1 cellular context compared by ENCODE assay signal in the genomic region with DNA sequence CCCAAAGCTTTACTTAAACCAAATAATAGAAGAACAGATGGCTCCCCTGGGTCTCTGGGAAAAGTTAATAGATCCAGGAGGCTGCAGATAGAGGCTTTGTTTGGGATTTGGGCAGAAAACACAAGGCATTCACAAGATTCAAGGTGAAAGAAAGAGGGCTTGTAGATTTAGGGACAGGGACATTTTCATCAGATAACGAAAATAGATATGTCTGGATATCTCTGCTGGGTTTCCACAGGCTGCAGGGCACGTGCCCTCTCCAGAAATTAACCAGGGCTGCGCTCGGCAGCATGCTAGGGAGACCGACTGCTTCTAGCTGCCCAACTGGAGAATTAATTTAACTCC.
TF ChIP-seq lines count a peak whose summit lies in the region.

No MANE protein-coding gene starts in this region.

TF ChIP-seq in SK-N-SH, 30 proteins besides CTCF, POLR2A, EP300 and RAD21 (continued from another document):
- TF ChIP-seq, protein P1, sequence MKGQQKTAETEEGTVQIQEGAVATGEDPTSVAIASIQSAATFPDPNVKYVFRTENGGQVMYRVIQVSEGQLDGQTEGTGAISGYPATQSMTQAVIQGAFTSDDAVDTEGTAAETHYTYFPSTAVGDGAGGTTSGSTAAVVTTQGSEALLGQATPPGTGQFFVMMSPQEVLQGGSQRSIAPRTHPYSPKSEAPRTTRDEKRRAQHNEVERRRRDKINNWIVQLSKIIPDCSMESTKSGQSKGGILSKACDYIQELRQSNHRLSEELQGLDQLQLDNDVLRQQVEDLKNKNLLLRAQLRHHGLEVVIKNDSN (IDR thresholded peaks at IDR 0.05; ENCODE audit: borderline replicate concordance, low read depth) = no peak
- no peak for TF ChIP-seq EZH2phosphoT487 (IDR thresholded peaks at IDR 0.05; ENCODE audit: borderline replicate concordance, low read depth)
- no peak for TF ChIP-seq MEF2A (IDR thresholded peaks at IDR 0.05; ENCODE audit: borderline replicate concordance, low read depth)
- peak; percentile 68 for TF ChIP-seq CHD2 (IDR thresholded peaks at IDR 0.05; ENCODE audit: low read length, partially characterized antibody)
- TF ChIP-seq GATA2 (CRISPR knock-in tag; IDR thresholded peaks at IDR 0.05) = peak; percentile 78
- TF ChIP-seq RCOR1 (IDR thresholded peaks at IDR 0.05; ENCODE audit: low read length) = peak; percentile 87; the same call in 1 of the 2 replicates
- TF ChIP-seq FOXM1 (IDR thresholded peaks at IDR 0.05; ENCODE audit: low read depth) = no peak
- TF ChIP-seq POLR2AphosphoS5 (IDR thresholded peaks at IDR 0.05; ENCODE audit: low read depth, low read length) = no peak
- 0 out of 2 replicates have a peak, but pooled peaks have one; percentile 5 for TF ChIP-seq TCF12 (IDR thresholded peaks at IDR 0.05)
- TF ChIP-seq, protein P2, sequence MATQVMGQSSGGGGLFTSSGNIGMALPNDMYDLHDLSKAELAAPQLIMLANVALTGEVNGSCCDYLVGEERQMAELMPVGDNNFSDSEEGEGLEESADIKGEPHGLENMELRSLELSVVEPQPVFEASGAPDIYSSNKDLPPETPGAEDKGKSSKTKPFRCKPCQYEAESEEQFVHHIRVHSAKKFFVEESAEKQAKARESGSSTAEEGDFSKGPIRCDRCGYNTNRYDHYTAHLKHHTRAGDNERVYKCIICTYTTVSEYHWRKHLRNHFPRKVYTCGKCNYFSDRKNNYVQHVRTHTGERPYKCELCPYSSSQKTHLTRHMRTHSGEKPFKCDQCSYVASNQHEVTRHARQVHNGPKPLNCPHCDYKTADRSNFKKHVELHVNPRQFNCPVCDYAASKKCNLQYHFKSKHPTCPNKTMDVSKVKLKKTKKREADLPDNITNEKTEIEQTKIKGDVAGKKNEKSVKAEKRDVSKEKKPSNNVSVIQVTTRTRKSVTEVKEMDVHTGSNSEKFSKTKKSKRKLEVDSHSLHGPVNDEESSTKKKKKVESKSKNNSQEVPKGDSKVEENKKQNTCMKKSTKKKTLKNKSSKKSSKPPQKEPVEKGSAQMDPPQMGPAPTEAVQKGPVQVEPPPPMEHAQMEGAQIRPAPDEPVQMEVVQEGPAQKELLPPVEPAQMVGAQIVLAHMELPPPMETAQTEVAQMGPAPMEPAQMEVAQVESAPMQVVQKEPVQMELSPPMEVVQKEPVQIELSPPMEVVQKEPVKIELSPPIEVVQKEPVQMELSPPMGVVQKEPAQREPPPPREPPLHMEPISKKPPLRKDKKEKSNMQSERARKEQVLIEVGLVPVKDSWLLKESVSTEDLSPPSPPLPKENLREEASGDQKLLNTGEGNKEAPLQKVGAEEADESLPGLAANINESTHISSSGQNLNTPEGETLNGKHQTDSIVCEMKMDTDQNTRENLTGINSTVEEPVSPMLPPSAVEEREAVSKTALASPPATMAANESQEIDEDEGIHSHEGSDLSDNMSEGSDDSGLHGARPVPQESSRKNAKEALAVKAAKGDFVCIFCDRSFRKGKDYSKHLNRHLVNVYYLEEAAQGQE (IDR thresholded peaks at IDR 0.05; ENCODE audit: low read depth, low read length) = no peak
- peak; percentile 80 for TF ChIP-seq MXI1 (IDR thresholded peaks at IDR 0.05; ENCODE audit: low read depth, low read length)
